In the genomic region with DNA sequence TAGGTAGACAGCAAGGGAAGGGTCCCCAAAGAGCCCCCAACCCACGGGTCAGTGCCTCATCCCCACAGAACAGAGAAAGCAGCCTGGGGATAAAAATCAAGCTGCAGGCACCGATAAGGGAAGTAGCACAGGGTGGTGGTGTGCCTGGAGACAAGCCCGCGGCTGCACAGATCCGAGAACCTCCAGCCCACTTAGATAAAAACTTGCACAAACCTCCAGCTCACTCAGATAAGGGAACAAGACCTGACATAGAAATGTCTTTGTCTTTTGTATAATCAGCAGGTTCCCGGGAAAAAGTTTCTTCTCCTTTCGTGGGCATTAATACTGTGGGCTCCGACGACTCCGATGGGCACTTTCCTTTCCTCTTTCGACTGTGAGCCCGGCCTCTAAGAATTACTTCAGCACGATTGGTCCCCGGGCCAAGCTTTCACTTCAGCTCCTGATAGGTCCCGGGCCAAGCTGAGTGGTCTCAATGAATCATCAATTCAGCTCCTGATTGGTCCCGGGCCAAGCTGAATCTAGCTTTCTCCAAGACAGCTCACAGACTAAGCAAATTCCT, we compare ENCODE assay signal across 8 cellular contexts. TPM values are rescaled to one million over a fixed set of nuclear protein-coding genes. Genes with fewer than 3 reads are reported as not detected.
DNase-seq lines count a peak whose midpoint lies in the region; ATAC-seq lines count a peak whose summit lies in the region.

No MANE protein-coding gene starts in this region.

- intact Hi-C loops in head of caudate nucleus (cut with DNase I), result no loop called here

- peak; percentile 5 for DNase-seq in activated CD4-positive, alpha-beta T cell treated with anti-CD3 and anti-CD28 coated beads for 48 hours
- no peak for DNase-seq in activated CD4-positive, alpha-beta T cell treated with anti-CD3 and anti-CD28 coated beads, Interleukin-2, amount 50 U/mL, for 1 hour
- DNase-seq in T-cell (peak in 11 of 34 experiments; percentile 0 to 39 (median 7)), head of caudate nucleus (peak in 22 of 42 donors; percentile 2 to 45 (median 14)), RKO (ENCODE audit: low spot score) (no peak)
- DNase-seq in stimulated activated naive B cell treated with anti-CD40 and anti-IgM and Interleukin-4, amounts not matched to agents 10 μg/mL and 1 μg/mL and 100 μg/mL, for 72 hours, result peak; percentile 9

- H3K27ac Mint-ChIP-seq in T-cell, result peak overlapping the region in 1 of 2 donors; percentile 76
- peak overlapping the region; percentile 68 for H3K27ac Mint-ChIP-seq in stimulated activated naive B cell treated with anti-CD40 and anti-IgM and Interleukin-4, amounts not matched to agents 10 μg/mL and 1 μg/mL and 100 μg/mL, for 72 hours

- ATAC-seq in T-cell (replicated peaks in 1 of 4), result peak in 2 of 4 experiments; percentile 69 to 87
- peak; percentile 87 to 88 for ATAC-seq in stimulated activated naive B cell treated with anti-CD40 and anti-IgM and Interleukin-4, amounts not matched to agents 10 μg/mL and 1 μg/mL and 100 μg/mL, for 72 hours (replicated peaks)
- no peak for ATAC-seq in HG03196 (IDR thresholded peaks at IDR 0.05; ENCODE audit: unreplicated experiment)
- ATAC-seq in HG03039 (IDR thresholded peaks at IDR 0.05; ENCODE audit: unreplicated experiment), result no peak

- H3K4me3 Mint-ChIP-seq in T-cell, result peak overlapping the region; percentile 52 to 76 (median 59)
- peak overlapping the region; percentile 48 to 65 for H3K4me3 Mint-ChIP-seq in stimulated activated naive B cell treated with anti-CD40 and anti-IgM and Interleukin-4, amounts not matched to agents 10 μg/mL and 1 μg/mL and 100 μg/mL, for 72 hours

- POLR2A ChIA-PET in T-cell (lab: Charles Lee), result interaction anchor here in 1 of 2 donors (0.6 to 0.7 kb wide), 2 partner anchors 571 to 1541 kb away, joined by 3 to 9 read pairs; no protein-coding TSS in a partner anchor

- H3K4me1 Mint-ChIP-seq in T-cell, result peaks cover 0 to 4% (median 3%) of the 10 kb centered on the region in 3 donors
- H3K4me1 Mint-ChIP-seq in stimulated activated naive B cell treated with anti-CD40 and anti-IgM and Interleukin-4, amounts not matched to agents 10 μg/mL and 1 μg/mL and 100 μg/mL, for 72 hours, result no peaks in the 10 kb centered on the region

- CTCF ChIA-PET in T-cell (lab: Charles Lee), result interaction anchor here in 1 of 2 donors (0.6 to 1.7 kb wide), 2 partner anchors 190 to 202 kb away, joined by 4 to 13 read pairs; no protein-coding TSS in a partner anchor

- H3K36me3 Mint-ChIP-seq in T-cell, result peaks cover 4% of the 10 kb centered on the region
- peaks cover 12 to 15% of the 10 kb centered on the region in 2 donors for H3K36me3 Mint-ChIP-seq in stimulated activated naive B cell treated with anti-CD40 and anti-IgM and Interleukin-4, amounts not matched to agents 10 μg/mL and 1 μg/mL and 100 μg/mL, for 72 hours

- H3K27me3 Mint-ChIP-seq in T-cell, result no peaks in the 10 kb centered on the region
- H3K27me3 Mint-ChIP-seq in stimulated activated naive B cell treated with anti-CD40 and anti-IgM and Interleukin-4, amounts not matched to agents 10 μg/mL and 1 μg/mL and 100 μg/mL, for 72 hours, result no peaks in the 10 kb centered on the region

- H3K9me3 Mint-ChIP-seq in T-cell, result no peaks in the 10 kb centered on the region
- no peaks in the 10 kb centered on the region for H3K9me3 Mint-ChIP-seq in stimulated activated naive B cell treated with anti-CD40 and anti-IgM and Interleukin-4, amounts not matched to agents 10 μg/mL and 1 μg/mL and 100 μg/mL, for 72 hours

RNA-seq across cellular contexts. Expression of gene PRDX4, which starts 32.4 kb away (rescaled TPM):
- 10 to 100 TPM in 3 of 5 donors, 1 to 10 TPM in 2; 8.4 to 16.6 (median 14.2) TPM for total RNA-seq in T-cell

RNA-seq across cellular contexts. Expression of gene ACOT9, which starts 43.4 kb away (rescaled TPM):
- 10 to 100 TPM; 15.0 to 22.1 (median 19.2) TPM for total RNA-seq in T-cell

Comparison
In these comparisons a context has a peak if more than half of its experiments do, and no peak if none do; other contexts are left out.
1. DNase-seq: peak in activated CD4-positive, alpha-beta T cell treated with anti-CD3 and anti-CD28 coated beads for 48 hours (single experiment), head of caudate nucleus (22 of 42) and stimulated activated naive B cell treated with anti-CD40 and anti-IgM and Interleukin-4, amounts not matched to agents 10 μg/mL and 1 μg/mL and 100 μg/mL, for 72 hours (single experiment); none in activated CD4-positive, alpha-beta T cell treated with anti-CD3 and anti-CD28 coated beads, Interleukin-2, amount 50 U/mL, for 1 hour (single experiment) and RKO (single experiment).
2. ATAC-seq: peak in stimulated activated naive B cell treated with anti-CD40 and anti-IgM and Interleukin-4, amounts not matched to agents 10 μg/mL and 1 μg/mL and 100 μg/mL, for 72 hours (2 of 2); none in HG03196 (single experiment) and HG03039 (single experiment).